In genomic region chr6:134175532-134176282, GRCh38 we compare ENCODE assay signal across 8 cellular contexts.
A peak's percentile ranks its signal among the peaks of the same experiment; 100 is the strongest.
DNase-seq lines count a peak whose midpoint lies in the region; ATAC-seq, FAIRE-seq and TF ChIP-seq lines count a peak whose summit lies in the region.

No MANE protein-coding gene starts in this region.

- peaks cover 23% of the 10 kb centered on the region for H3K36me3 Mint-ChIP-seq in type B pancreatic cell

- H2AFZ ChIP-seq in neuron (ENCODE audit: low read depth, low read length): peak overlapping the region; percentile 100

- H3K4me1 Mint-ChIP-seq in type B pancreatic cell (ENCODE audit: unreplicated experiment): peaks cover 50% of the 10 kb centered on the region

- H3K4me3 ChIP-seq in H7 (ENCODE audit: insufficient read depth, low read depth, low read length) (peak overlapping the region; percentile 81), neuron (ENCODE audit: low read length) (peak overlapping the region; percentile 51)

- peaks cover 7% of the 10 kb centered on the region for H3K27me3 ChIP-seq in H7 (ENCODE audit: control insufficient read depth, insufficient read depth, low read length)
- H3K27me3 ChIP-seq in neuron (ENCODE audit: insufficient read depth, low read length): peaks cover 15% of the 10 kb centered on the region

- FAIRE-seq in frontal cortex (lab: Jason Lieb, UNC): no peak

- H3K27me3 Mint-ChIP-seq in type B pancreatic cell: peaks cover 42% of the 10 kb centered on the region

- peak overlapping the region; percentile 87 for H3K27ac Mint-ChIP-seq in type B pancreatic cell

- no peaks in the 10 kb centered on the region for H3K9me3 ChIP-seq in neuron (ENCODE audit: low read length)

- peak overlapping the region; percentile 95 for H3K4me3 Mint-ChIP-seq in type B pancreatic cell

- peak; percentile 83 for DNase-seq in EL
- DNase-seq in H7: peak; percentile 80
- peak; percentile 56 for DNase-seq in NCI-H2171 treated with DMSO at 0.1 percent for 48 hours (lab: John Stamatoyannopoulos, UW)
- DNase-seq in activated T-helper 9 cell treated with anti-CD3 and anti-CD28 coated beads, Interleukin-2, amount 50 U/mL, for 16 hours (ENCODE audit: low read depth): peak; percentile 41
- DNase-seq in frontal cortex (ENCODE audit: low spot score in 2 of 2): peak; percentile 41 to 54
- peak; percentile 76 for DNase-seq in type B pancreatic cell (ENCODE audit: extremely low spot score, unreplicated experiment)

- peaks cover 15% of the 10 kb centered on the region for H3K36me3 ChIP-seq in H7 (replicated peaks; ENCODE audit: control insufficient read depth, insufficient read depth, low read length)
- H3K36me3 ChIP-seq in neuron (ENCODE audit: insufficient read depth, low read length): no peaks in the 10 kb centered on the region

- ATAC-seq in HG03520 (IDR thresholded peaks at IDR 0.05; ENCODE audit: unreplicated experiment): no peak

- no peaks in the 10 kb centered on the region for H3K9me3 Mint-ChIP-seq in type B pancreatic cell

- no peak for TF ChIP-seq CTCF in type B pancreatic cell (conservative IDR thresholded peaks at IDR 0.05)

- peaks cover 11% of the 10 kb centered on the region for H3K4me1 ChIP-seq in neuron (ENCODE audit: insufficient read depth, low read length)
